ENCODE assay signal across 23 cellular contexts in genomic region chr9:132151118-132151517, GRCh38. TPM values are rescaled to one million over a fixed set of nuclear protein-coding genes. Genes with fewer than 3 reads are reported as not detected.
DNase-seq lines count a peak whose midpoint lies in the region; ATAC-seq, FAIRE-seq and TF ChIP-seq lines count a peak whose summit lies in the region.
"Had no signal": no experiment of that assay in that cellular context is flagged by ENCODE, and none has a peak within 500 bp of the region (broad histone marks: within the 10 kb centered on the region; RNA-seq: fewer than 3 reads in every experiment).

No MANE protein-coding gene starts in this region.

- H4K91ac ChIP-seq in neuronal stem cell (ENCODE audit: low read depth, low read length, poor library complexity), result no peak overlapping the region

- H3K27ac Mint-ChIP-seq in naive thymus-derived CD8-positive, alpha-beta T cell, result no peak overlapping the region
- H3K27ac Mint-ChIP-seq: B cell; CD4-positive, alpha-beta T cell; CD8-positive, alpha-beta T cell had no signal

- H3K18ac ChIP-seq in neuronal stem cell (ENCODE audit: low read length), result no peak overlapping the region

- H3K27ac ChIP-seq in BLaER1, result no peak overlapping the region
- H3K27ac ChIP-seq in HCT116 (ENCODE audit: low read depth, low read length), result no peak overlapping the region
- H3K27ac ChIP-seq in K562 (ENCODE audit: extremely low read depth, low read depth, low read length), result no peak overlapping the region
- no peak overlapping the region for H3K27ac ChIP-seq in neuronal stem cell (replicated peaks; ENCODE audit: low read length)
- H3K27ac ChIP-seq: 22Rv1, A549, C4-2B had no signal

- no peak overlapping the region for H2BK12ac ChIP-seq in neuronal stem cell (ENCODE audit: low read length)

- H3K4me1 Mint-ChIP-seq in naive thymus-derived CD8-positive, alpha-beta T cell, result no peaks in the 10 kb centered on the region
- H3K4me1 Mint-ChIP-seq: B cell had no signal

- intact Hi-C loops in HCT116 (cut with micrococcal nuclease) (no loop called here), K562 (cut with micrococcal nuclease) (no loop called here), left ventricle myocardium superior (cut with micrococcal nuclease) (no loop called here)

- H3K4me1 ChIP-seq in BLaER1 (peaks cover 39% of the 10 kb centered on the region), HCT116 (ENCODE audit: control insufficient read depth in 1 of 2, insufficient read depth in 2 of 2, low read length in 2 of 2) (no peaks in the 10 kb centered on the region), K562 (replicated peaks in 1 of 2; ENCODE audit: control insufficient read depth in 2 of 2, insufficient read depth in 2 of 2, low read length in 2 of 2) (no peaks in the 10 kb centered on the region; a peak in 1 of 5 replicates), neuronal stem cell (ENCODE audit: control insufficient read depth in 2 of 2, insufficient read depth in 1 of 2, low read depth in 1 of 2, low read length in 2 of 2) (peaks cover 0 to 5% of the 10 kb centered on the region in 2 donors)
- H3K4me1 ChIP-seq: A549, Caco-2 had no signal

- H3K79me2 ChIP-seq in HCT116 (ENCODE audit: insufficient read depth, low read length) (no peaks in the 10 kb centered on the region), K562 (ENCODE audit: control insufficient read depth, insufficient read depth, low read length) (no peaks in the 10 kb centered on the region)

- no peaks in the 10 kb centered on the region for H3K9me1 ChIP-seq in K562 (ENCODE audit: control insufficient read depth, insufficient read depth, low read length)

- H2AFZ ChIP-seq in HCT116 (ENCODE audit: low read depth, low read length, poor library complexity, severe bottlenecking), result no peak overlapping the region
- no peak overlapping the region for H2AFZ ChIP-seq in K562 (ENCODE audit: low read depth, low read length)
- no peak overlapping the region for H2AFZ ChIP-seq in neuronal stem cell (ENCODE audit: low read length)

- H2BK15ac ChIP-seq in neuronal stem cell (ENCODE audit: low read length), result peak overlapping the region; percentile 69

- ATAC-seq in HCT116 (no peak), K562 (no peak), left ventricle myocardium superior (no peak)
- ATAC-seq in naive thymus-derived CD8-positive, alpha-beta T cell, result no peak
- ATAC-seq: CD8-positive, alpha-beta T cell had no signal

- FAIRE-seq in K562 (lab: Jason Lieb, UNC), result no peak
- FAIRE-seq in GM12891 (lab: Jason Lieb, UNC), result no peak
- FAIRE-seq: A549, D721Med, G401.6, GM12892, GM18507 had no signal

- H3K9me2 ChIP-seq in HCT116 (ENCODE audit: insufficient read depth), result no peaks in the 10 kb centered on the region

- no peak overlapping the region for H2BK120ac ChIP-seq in neuronal stem cell (ENCODE audit: low read depth, low read length)

- H3K4me2 ChIP-seq in BLaER1 (peak overlapping the region; percentile 48; the same call in 1 of the 2 replicates), HCT116 (ENCODE audit: low read length) (no peak overlapping the region), K562 (ENCODE audit: insufficient read depth, low read length) (no peak overlapping the region), neuronal stem cell (ENCODE audit: insufficient read depth, low read length, poor library complexity, severe bottlenecking) (no peak overlapping the region)
- H3K4me2 ChIP-seq: A549 had no signal

- H3K27me3 ChIP-seq in BLaER1 (no peaks in the 10 kb centered on the region), HCT116 (ENCODE audit: insufficient read depth, low read length) (0 out of 2 replicates have a peak, but pooled peaks cover 5% of the 10 kb centered on the region), K562 (ENCODE audit: control insufficient read depth in 2 of 2, insufficient read depth in 2 of 2, low read length in 2 of 2) (peaks cover 29 to 89% of the 10 kb centered on the region in 2 experiments; a peak in 4 of 5 replicates), neuronal stem cell (ENCODE audit: control insufficient read depth in 3 of 3, insufficient read depth in 3 of 3, low read depth in 1 of 3, low read length in 3 of 3) (peaks cover 0 to 60% (median 0%) of the 10 kb centered on the region in 3 experiments)

- H3K14ac ChIP-seq in neuronal stem cell (ENCODE audit: low read length), result no peak overlapping the region

- H3K36me3 ChIP-seq in BLaER1 (no peaks in the 10 kb centered on the region), HCT116 (ENCODE audit: control insufficient read depth in 1 of 2, insufficient read depth in 2 of 2, low read length in 2 of 2) (no peaks in the 10 kb centered on the region), K562 (ENCODE audit: control insufficient read depth, insufficient read depth, low read length) (no peaks in the 10 kb centered on the region), neuronal stem cell (replicated peaks in 1 of 2; ENCODE audit: control insufficient read depth in 2 of 2, insufficient read depth in 2 of 2, low read length in 2 of 2) (no peaks in the 10 kb centered on the region)

- 0% methylated on average over 4 of the region's 4 CpGs for WGBS in K562 (ENCODE audit: insufficient coverage, low coverage, missing lambda C conversion rate)
- no CpG with 5 or more reads among the region's 4 CpGs for WGBS in neuronal stem cell (ENCODE audit: extremely low coverage in 2 of 2, insufficient read length in 2 of 2, insufficient replicate concordance in 1 of 2), 2 donors

- H3K9me3 ChIP-seq in BLaER1 (no peaks in the 10 kb centered on the region), HCT116 (ENCODE audit: control insufficient read depth in 1 of 2, insufficient read depth in 1 of 2, low read depth in 1 of 2, low read length in 2 of 2) (no peaks in the 10 kb centered on the region), K562 (replicated peaks; ENCODE audit: control insufficient read depth, insufficient read depth, low read depth, low read length) (no peaks in the 10 kb centered on the region), neuronal stem cell (replicated peaks in 1 of 2; ENCODE audit: control insufficient read depth in 2 of 2, insufficient read depth in 1 of 2, low read depth in 1 of 2, low read length in 2 of 2) (no peaks in the 10 kb centered on the region)
- H3K9me3 ChIP-seq: A549, Caco-2 had no signal

- H3K4ac ChIP-seq in neuronal stem cell (ENCODE audit: low read length), result no peak overlapping the region

- H3K4me3 ChIP-seq in BLaER1 (no peak overlapping the region), HCT116 (replicated peaks in 1 of 2; ENCODE audit: low read depth in 1 of 2, low read length in 2 of 2) (no peak overlapping the region), K562 (no peak overlapping the region), neuronal stem cell (ENCODE audit: low read length in 2 of 2) (no peak overlapping the region)
- H3K4me3 ChIP-seq: A549 had no signal

- no peak overlapping the region for H4K8ac ChIP-seq in neuronal stem cell (ENCODE audit: low read depth, low read length)

- H3K79me1 ChIP-seq in neuronal stem cell (ENCODE audit: low read depth, low read length), result no peaks in the 10 kb centered on the region

- CTCF ChIA-PET in HCT116 (lab: Charles Lee) (no interaction called here), K562 (lab: Yijun Ruan, JAX; ENCODE audit: low intra/inter-chr PET ratio) (no interaction called here)

- TF ChIP-seq CTCF in HCT116 (IDR thresholded peaks at IDR 0.05 in 2 of 3, conservative IDR thresholded peaks at IDR 0.05 in 1 of 3; ENCODE audit: borderline replicate concordance in 1 of 3, insufficient read depth in 1 of 3, low read depth in 2 of 3, low read length in 2 of 3) (no peak), K562 (IDR thresholded peaks at IDR 0.05 in 2 of 3, conservative IDR thresholded peaks at IDR 0.05 in 1 of 3; ENCODE audit: insufficient read depth in 2 of 3, low read depth in 1 of 3, low read length in 3 of 3) (no peak)

- POLR2A ChIA-PET in HCT116 (lab: Charles Lee), result no interaction called here
- POLR2A ChIA-PET in K562 (lab: Yijun Ruan, JAX), result interaction anchor here (0.9 to 1.1 kb wide), 3 partner anchors 8 to 18 kb away, joined by 3 read pairs; no protein-coding TSS in a partner anchor
- POLR2A ChIA-PET in naive thymus-derived CD8-positive, alpha-beta T cell (lab: Charles Lee), result no interaction called here

- RAD21 ChIA-PET in HCT116 (lab: Charles Lee; ENCODE audit: low non-redundant PET in 1 of 2, low total read pairs in 2 of 2, uncharacterized antibody in 2 of 2, unreplicated experiment in 2 of 2), result no interaction called here

- H3K36me3 Mint-ChIP-seq in naive thymus-derived CD8-positive, alpha-beta T cell, result peaks cover 0 to 2% (median 0%) of the 10 kb centered on the region in 3 donors
- H3K36me3 Mint-ChIP-seq: CD8-positive, alpha-beta T cell had no signal

- H3K9me3 Mint-ChIP-seq in naive thymus-derived CD8-positive, alpha-beta T cell, result no peaks in the 10 kb centered on the region
- H3K9me3 Mint-ChIP-seq: CD4-positive, alpha-beta T cell; CD8-positive, alpha-beta T cell had no signal

- peak overlapping the region; percentile 60 for H2AK5ac ChIP-seq in neuronal stem cell (ENCODE audit: low read depth, low read length)

- no peak overlapping the region for H2BK5ac ChIP-seq in neuronal stem cell (ENCODE audit: low read length)

- BruUV-seq in HCT116 (replicated peaks; lab: Mats Ljungman, UMichigan) (no TSS peak), K562 (replicated peaks; lab: Mats Ljungman, UMichigan) (no TSS peak)

- H3K23ac ChIP-seq in neuronal stem cell (ENCODE audit: low read depth, low read length, poor library complexity), result no peak overlapping the region

- no peak for DNase-seq in HCT116 (ENCODE audit: low read depth, low spot score)
- no peak for DNase-seq in K562 (ENCODE audit: extremely low read depth in 1 of 4, low spot score in 3 of 4)
- DNase-seq in neuronal stem cell (ENCODE audit: low spot score), result no peak
- no peak for DNase-seq in dermis blood vessel endothelial cell
- DNase-seq in GM12891 (ENCODE audit: insufficient read length, low spot score), result no peak
- no peak for DNase-seq in left ventricle myocardium superior
- DNase-seq in naive thymus-derived CD8-positive, alpha-beta T cell, result no peak
- DNase-seq: AML-193; Caco-2; Calu3; CD4-positive, alpha-beta T cell; CD8-positive, alpha-beta T cell; DMS79 treated with DMSO at 0.1 percent for 48 hours; GF-D8 had no signal

- in situ Hi-C loops in K562 (cut with MboI), result no loop called here

- no peaks in the 10 kb centered on the region for H4K20me1 ChIP-seq in BLaER1
- H4K20me1 ChIP-seq in HCT116 (ENCODE audit: insufficient read depth), result no peaks in the 10 kb centered on the region
- H4K20me1 ChIP-seq in K562 (replicated peaks; ENCODE audit: control insufficient read depth, insufficient read depth, low read length), result peaks cover 6% of the 10 kb centered on the region; the same call in 1 of the 2 replicates

- TF ChIP-seq RAD21 in HCT116 (IDR thresholded peaks at IDR 0.05; ENCODE audit: low read depth), result no peak
- no peak for TF ChIP-seq RAD21 in K562 (CRISPR knock-in tag; conservative IDR thresholded peaks at IDR 0.05 in 1 of 2, IDR thresholded peaks at IDR 0.05 in 1 of 2)

- no peak overlapping the region for H3K4me3 Mint-ChIP-seq in naive thymus-derived CD8-positive, alpha-beta T cell
- H3K4me3 Mint-ChIP-seq: B cell; CD4-positive, alpha-beta T cell; CD8-positive, alpha-beta T cell had no signal

- H3K9ac ChIP-seq in BLaER1 (no peak overlapping the region), HCT116 (ENCODE audit: low read length) (no peak overlapping the region), K562 (ENCODE audit: insufficient read depth in 1 of 2, low read depth in 2 of 2, low read length in 2 of 2) (no peak overlapping the region), neuronal stem cell (ENCODE audit: low read depth, low read length, poor library complexity) (no peak overlapping the region)

- peaks cover 11 to 40% (median 30%) of the 10 kb centered on the region in 5 donors for H3K27me3 Mint-ChIP-seq in naive thymus-derived CD8-positive, alpha-beta T cell

- TF ChIP-seq EP300 in K562 (IDR thresholded peaks at IDR 0.05; ENCODE audit: low read length), result no peak

- TF ChIP-seq POLR2A in HCT116 (IDR thresholded peaks at IDR 0.05; ENCODE audit: borderline replicate concordance, extremely low read depth, insufficient read depth, insufficient read length) (no peak), K562 (conservative IDR thresholded peaks at IDR 0.05) (no peak), GM12891 (IDR thresholded peaks at IDR 0.05; ENCODE audit: low read depth, low read length) (no peak)

RNA-seq across cellular contexts. Expression of gene NTNG2, which starts 10.7 kb away (rescaled TPM):
- 2.5 TPM for total RNA-seq in HCT116 (2021; ENCODE audit: unreplicated experiment)
- 0.69 and 1.1 TPM in 2 replicates for polyA plus RNA-seq in HCT116 (2012)
- 0.65 TPM in 1 of 2 replicates, not detected in the other for total RNA-seq in K562 (2011; cell fraction: chromatin; rRNA removed; ENCODE audit: low replicate concordance)
- 0.13 and 0.67 TPM in 2 replicates for total RNA-seq in K562 (2011; cell fraction: nucleolus; rRNA removed)
- total RNA-seq in K562 (2011; cell fraction: nucleoplasm; rRNA removed), result 0.07 and 2.3 TPM in 2 replicates
- total RNA-seq in K562 (2014; rRNA removed), result not detected in 2 replicates
- total RNA-seq in K562 (2014; rRNA removed; fragmentation: Illumina TruSeq; extraction: Trizol), result not detected in 2 replicates
- total RNA-seq in K562 (2015; rRNA removed; fragmentation: Illumina TruSeq; extraction: Trizol), result not detected in 2 replicates
- 0.09 and 0.42 TPM in 2 replicates for total RNA-seq in K562 (2021)
- polyA plus RNA-seq in K562 (2011; rRNA removed), result 0.11 TPM in 1 of 2 replicates, not detected in the other
- polyA plus RNA-seq in K562 (2011; cell fraction: cytosol; rRNA removed), result 0.19 and 2.2 TPM in 2 replicates
- 0.03 and 0.30 TPM in 2 replicates for polyA plus RNA-seq in K562 (2011; cell fraction: nucleus; rRNA removed)
- polyA plus RNA-seq in K562 (2012), result 0.11 and 0.25 TPM in 2 replicates
- not detected in 2 replicates for polyA plus RNA-seq in K562 (2014; fragmentation: Illumina TruSeq; extraction: Trizol)
- not detected for polyA plus RNA-seq in K562 (2014; fragmentation: Nextera tagmentation; extraction: Ambion mirVana)
- 0.01 TPM in 1 of 2 replicates, not detected in the other for polyA plus RNA-seq in K562 (2014; rRNA removed)
- not detected in 2 replicates for polyA minus RNA-seq in K562 (2011; rRNA and poly(A)+ RNA removed)
- not detected in 2 replicates for polyA minus RNA-seq in K562 (2011; cell fraction: cytosol; rRNA and poly(A)+ RNA removed)
- 0.40 TPM in 1 of 2 replicates, not detected in the other for polyA minus RNA-seq in K562 (2011; cell fraction: nucleus; rRNA and poly(A)+ RNA removed)
- polyA plus RNA-seq in neuronal stem cell (2013, experiment 1 of 2), result 1.6 TPM
- polyA plus RNA-seq in neuronal stem cell (2013, experiment 2 of 2), result 2.1 TPM
- total RNA-seq in dermis blood vessel endothelial cell, result 0.05 TPM in 1 of 2 replicates, not detected in the other
- polyA plus RNA-seq in GM12891 (2012; ENCODE audit: low read depth, missing spikeins), result 0.21 TPM
- total RNA-seq in left ventricle myocardium superior, result 1.9 TPM
- total RNA-seq in naive thymus-derived CD8-positive, alpha-beta T cell, result 10 to 100 TPM in 1 of 2 experiments, 1 to 10 TPM in 1; 8.5 to 10.8 TPM
- polyA plus RNA-seq in naive thymus-derived CD8-positive, alpha-beta T cell, result 1 to 10 TPM in 1 of 3 donors, under 1 TPM in 2; 0.75 to 1.0 (median 0.96) TPM
- total RNA-seq: Caco-2, Calu3 had no signal
